12 cellular contexts compared by ENCODE assay signal in the genomic region with DNA sequence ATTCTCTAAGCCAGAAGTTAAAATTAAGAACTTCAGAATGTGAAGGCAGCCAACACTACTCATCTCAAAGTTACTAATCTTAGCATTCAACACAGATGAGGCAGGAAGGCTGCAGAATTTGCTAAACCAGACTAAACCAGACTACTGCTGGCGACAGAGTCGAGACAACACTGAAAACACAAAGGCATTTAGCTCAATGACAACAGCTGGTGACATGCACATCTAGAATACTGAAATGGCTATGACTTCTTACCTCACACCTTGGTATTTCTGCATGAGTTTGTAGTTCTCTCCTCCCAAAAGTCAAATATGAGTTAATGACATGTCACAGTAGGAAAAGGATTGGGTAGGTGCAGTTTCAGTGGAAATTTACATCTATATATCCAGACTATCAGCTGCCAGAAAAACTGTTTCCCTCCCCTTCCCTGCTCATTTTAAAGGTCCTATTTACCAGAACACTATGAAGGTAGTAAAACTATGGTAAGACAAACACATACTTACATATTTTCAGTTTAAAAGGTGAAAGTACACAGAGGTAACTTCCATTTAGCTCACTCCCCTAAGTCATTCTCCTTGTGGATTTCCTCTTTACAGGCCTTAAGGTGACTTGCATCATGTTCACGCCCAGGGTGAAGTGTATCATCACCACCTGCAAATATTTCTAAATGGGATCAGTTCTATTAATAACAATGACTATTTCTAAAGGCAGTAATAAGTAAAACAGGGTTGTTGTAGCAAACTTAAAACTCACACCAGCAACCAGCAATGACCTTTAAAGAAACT. TPM values are rescaled to one million over a fixed set of nuclear protein-coding genes. Genes with fewer than 3 reads are reported as not detected.
DNase-seq lines count a peak whose midpoint lies in the region; ATAC-seq, FAIRE-seq and TF ChIP-seq lines count a peak whose summit lies in the region.
"Had no signal": no experiment of that assay in that cellular context is flagged by ENCODE, and none has a peak within 500 bp of the region (broad histone marks: within the 10 kb centered on the region; RNA-seq: fewer than 3 reads in every experiment).

No MANE protein-coding gene starts in this region.

- H3K4me2 ChIP-seq in BLaER1 treated with 17β-estradiol and CSF1 and Interleukin-3, amounts not matched to agents 10 nM and 100 nM: peak overlapping the region in 9 of 11 experiments; percentile 5 to 60 (median 43); a peak in 13 of 22 replicates
- H3K4me2 ChIP-seq in neural progenitor cell: no peak overlapping the region

- no peaks in the 10 kb centered on the region for H3K27me3 ChIP-seq in BLaER1 treated with 17β-estradiol and CSF1 and Interleukin-3, amounts not matched to agents 10 nM and 100 nM
- H3K27me3 ChIP-seq in bronchial epithelial cell (ENCODE audit: control insufficient read depth, insufficient read depth, low read length) (no peaks in the 10 kb centered on the region), neural progenitor cell (no peaks in the 10 kb centered on the region)
- H3K27me3 ChIP-seq: SJCRH30 had no signal

- H3K4me1 Mint-ChIP-seq in neural progenitor cell: peaks cover 35% of the 10 kb centered on the region

- 0 out of 22 replicates have a peak, but pooled peaks cover 0 to 4% (median 0%) of the 10 kb centered on the region in 11 experiments for H3K9me3 ChIP-seq in BLaER1 treated with 17β-estradiol and CSF1 and Interleukin-3, amounts not matched to agents 10 nM and 100 nM (replicated peaks in 1 of 11)
- H3K9me3 ChIP-seq in neural progenitor cell (ENCODE audit: low read depth): no peaks in the 10 kb centered on the region
- H3K9me3 ChIP-seq: SJCRH30 had no signal

- no peak for ATAC-seq in HG03108 (IDR thresholded peaks at IDR 0.05; ENCODE audit: unreplicated experiment)
- no peak for ATAC-seq in GM18909 (IDR thresholded peaks at IDR 0.05; ENCODE audit: poor library complexity, unreplicated experiment)
- ATAC-seq in GM18498 (IDR thresholded peaks at IDR 0.05; ENCODE audit: unreplicated experiment): no peak

- H3K4me1 ChIP-seq in BLaER1 treated with 17β-estradiol and CSF1 and Interleukin-3, amounts not matched to agents 10 nM and 100 nM: peaks cover 40 to 92% (median 81%) of the 10 kb centered on the region in 10 experiments
- peaks cover 34% of the 10 kb centered on the region for H3K4me1 ChIP-seq in neural progenitor cell

- H3K4me3 Mint-ChIP-seq in neural progenitor cell: no peak overlapping the region
- H3K4me3 Mint-ChIP-seq: dendritic cell treated with granulocyte-macrophage colony-stimulating factor and Interleukin-4, amounts not matched to agents 40 ng/mL and 50 ng/mL, for 4 days had no signal

- H4K20me1 ChIP-seq in BLaER1 treated with 17β-estradiol and CSF1 and Interleukin-3, amounts not matched to agents 10 nM and 100 nM: peaks cover 0 to 100% (median 71%) of the 10 kb centered on the region in 11 experiments; a peak in 17 of 22 replicates
- H4K20me1 ChIP-seq in neural progenitor cell (ENCODE audit: low read depth): no peaks in the 10 kb centered on the region

- FAIRE-seq in bronchial epithelial cell (lab: Jason Lieb, UNC): no peak

- H3K4me3 ChIP-seq in BLaER1 treated with 17β-estradiol and CSF1 and Interleukin-3, amounts not matched to agents 10 nM and 100 nM: no peak overlapping the region
- no peak overlapping the region for H3K4me3 ChIP-seq in bronchial epithelial cell (ENCODE audit: low read depth, low read length)
- H3K4me3 ChIP-seq in neural progenitor cell: no peak overlapping the region
- H3K4me3 ChIP-seq: SJCRH30 had no signal

- H3K9ac ChIP-seq in BLaER1 treated with 17β-estradiol and CSF1 and Interleukin-3, amounts not matched to agents 10 nM and 100 nM: no peak overlapping the region; a peak in 1 of 22 replicates
- H3K9ac ChIP-seq in neural progenitor cell: no peak overlapping the region

- TF ChIP-seq CTCF in bronchial epithelial cell (IDR thresholded peaks at IDR 0.05; ENCODE audit: insufficient read depth, low read length, severe bottlenecking): no peak
- no peak for TF ChIP-seq CTCF in neural progenitor cell (IDR thresholded peaks at IDR 0.05)

- H3K9me3 Mint-ChIP-seq in neural progenitor cell: no peaks in the 10 kb centered on the region
- H3K9me3 Mint-ChIP-seq: dendritic cell treated with granulocyte-macrophage colony-stimulating factor and Interleukin-4, amounts not matched to agents 40 ng/mL and 50 ng/mL, for 4 days had no signal

- no peak overlapping the region for H3K27ac Mint-ChIP-seq in neural progenitor cell

- peaks cover 28% of the 10 kb centered on the region for H3K79me2 ChIP-seq in neural progenitor cell (ENCODE audit: low read depth)

- H3K27ac ChIP-seq in BLaER1 treated with 17β-estradiol and CSF1 and Interleukin-3, amounts not matched to agents 10 nM and 100 nM: peak overlapping the region in 3 of 11 experiments; percentile 15 to 32 (median 15); a peak in 3 of 22 replicates
- H3K27ac ChIP-seq in neural progenitor cell: no peak overlapping the region
- H3K27ac ChIP-seq: SJCRH30 had no signal

- peaks cover 1% of the 10 kb centered on the region for H3K36me3 Mint-ChIP-seq in neural progenitor cell

- peak; percentile 41 for DNase-seq in LoVo (ENCODE audit: low spot score)
- peak; percentile 82 for DNase-seq in bronchial epithelial cell (ENCODE audit: low read depth)
- DNase-seq in neural progenitor cell (ENCODE audit: low spot score): peak; percentile 29
- DNase-seq in NCI-H146 (lab: John Stamatoyannopoulos, UW): no peak
- DNase-seq: HCEC 1CT, NCI-H2107, SJCRH30 had no signal

- peaks cover 2% of the 10 kb centered on the region for H3K27me3 Mint-ChIP-seq in neural progenitor cell (ENCODE audit: insufficient read depth, low read depth)
- H3K27me3 Mint-ChIP-seq: dendritic cell treated with granulocyte-macrophage colony-stimulating factor and Interleukin-4, amounts not matched to agents 40 ng/mL and 50 ng/mL, for 4 days had no signal

- H3F3A ChIP-seq in neural progenitor cell (ENCODE audit: low read depth): peaks cover 6% of the 10 kb centered on the region

- no peak overlapping the region for H2AFZ ChIP-seq in neural progenitor cell (replicated peaks)

- H3K36me3 ChIP-seq in BLaER1 treated with 17β-estradiol and CSF1 and Interleukin-3, amounts not matched to agents 10 nM and 100 nM: peaks cover 0 to 30% (median 0%) of the 10 kb centered on the region in 11 experiments; a peak in 3 of 22 replicates
- no peaks in the 10 kb centered on the region for H3K36me3 ChIP-seq in bronchial epithelial cell (ENCODE audit: control insufficient read depth, insufficient read depth, low read length)
- H3K36me3 ChIP-seq in neural progenitor cell: no peaks in the 10 kb centered on the region
- H3K36me3 ChIP-seq: SJCRH30 had no signal

RNA-seq across cellular contexts. Expression of a gene that starts 21.4 kb away (rescaled TPM):
- total RNA-seq in bronchial epithelial cell: 7.6 and 12.2 TPM in 2 replicates
- 3.7 and 3.8 TPM in 2 replicates for total RNA-seq in neural progenitor cell (ENCODE audit: low replicate concordance)
